Comparison of ENCODE assay signal across 18 cellular contexts in the genomic region with DNA sequence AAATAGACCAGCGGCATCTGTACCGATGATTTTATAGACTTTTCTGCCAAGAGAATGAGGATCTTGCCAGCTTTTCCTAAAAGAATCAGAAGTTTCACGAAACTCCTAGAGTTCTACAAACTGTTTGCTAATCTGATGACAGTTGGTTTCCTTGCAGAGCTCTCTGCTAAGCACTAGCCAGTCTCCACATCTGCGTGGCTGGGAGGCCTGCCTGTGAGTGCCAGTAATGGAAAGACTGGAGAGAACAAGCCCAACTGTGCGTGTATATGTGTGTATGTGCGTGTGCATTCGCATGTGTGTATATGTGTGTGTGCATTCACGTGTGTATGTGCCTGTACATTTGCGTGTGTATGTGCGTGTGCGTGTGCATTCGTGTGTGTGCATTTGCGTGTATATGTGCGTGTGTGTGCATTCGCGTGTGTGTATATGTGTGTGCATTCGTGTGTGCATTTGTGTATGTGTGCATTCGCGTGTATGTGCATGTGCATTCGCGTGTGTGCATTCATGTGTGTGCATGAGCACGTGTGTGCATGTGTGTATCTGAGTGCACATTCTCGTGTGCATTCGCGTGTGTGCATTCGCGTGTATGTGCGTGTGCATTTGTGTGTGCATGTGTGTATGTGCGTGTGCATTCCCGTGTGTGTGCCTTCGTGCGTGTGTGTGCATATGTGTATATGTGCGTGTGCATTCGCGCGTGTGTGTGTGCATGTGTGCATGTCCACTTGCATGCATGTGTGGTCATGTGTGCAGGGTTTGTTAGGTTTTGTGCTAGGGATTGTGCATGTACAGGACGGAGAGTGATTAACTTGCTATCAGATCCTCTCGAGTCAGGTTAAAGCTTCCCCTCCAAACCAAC.
"Had no signal": no experiment of that assay in that cellular context is flagged by ENCODE, and none has a peak within 500 bp of the region (broad histone marks: within the 10 kb centered on the region; RNA-seq: fewer than 3 reads in every experiment).

No MANE protein-coding gene starts in this region.

- H3K4me3 ChIP-seq: Peyer's patch had no signal

- H3K27ac ChIP-seq: Peyer's patch, RWPE1 had no signal

- DNase-seq: activated CD4-positive, alpha-beta T cell treated with anti-CD3 and anti-CD28 coated beads for 48 hours; activated CD4-positive, alpha-beta T cell treated with anti-CD3 and anti-CD28 coated beads, Interleukin-2, amount 50 U/mL, for 48 hours; activated CD4-positive, CD25-positive, alpha-beta regulatory T cell treated with anti-CD3 and anti-CD28 coated beads, Interleukin-2, amount 50 U/mL, for 72 hours; activated CD8-positive, alpha-beta memory T cell treated with anti-CD3 and anti-CD28 coated beads, Interleukin-2, amount 10 ng/mL, durations not matched to agents 7 days and 5 days; activated effector memory CD4-positive, alpha-beta T cell treated with Interleukin-2 at 50 U/mL for 16 hours; activated naive CD4-positive, alpha-beta T cell; activated T-cell treated with anti-CD3 and anti-CD28 coated beads, Interleukin-2, amount 50 U/mL, for 24 hours; aorta; MM.1S; NCI-H1105 treated with DMSO at 0.1 percent for 48 hours; NCI-H1436 treated with DMSO at 0.1 percent for 48 hours; NCI-H187; NCI-H2081; NCI-H446; NCI-H524; Peyer's patch; SHP77 treated with DMSO at 0.1 percent for 48 hours had no signal

- H3K9me3 ChIP-seq: Peyer's patch had no signal

- ATAC-seq: activated CD8-positive, alpha-beta memory T cell treated with anti-CD3 and anti-CD28 coated beads, Interleukin-2, amount 10 ng/mL, durations not matched to agents 7 days and 5 days had no signal

- H3K4me1 ChIP-seq: Peyer's patch had no signal

- H3K36me3 ChIP-seq: Peyer's patch had no signal

- H3K27me3 ChIP-seq: Peyer's patch had no signal
